ENCODE assay signal across 17 cellular contexts in genomic region chr12:33012226-33012625, GRCh38.
"Had no signal": no experiment of that assay in that cellular context is flagged by ENCODE, and none has a peak within 500 bp of the region (broad histone marks: within the 10 kb centered on the region; RNA-seq: fewer than 3 reads in every experiment).

No MANE protein-coding gene starts in this region.

- H3K9me3 ChIP-seq: ovary, testis, upper lobe of right lung had no signal

- H3K4me1 Mint-ChIP-seq: activated CD4-positive, alpha-beta T cell treated with anti-CD3 and anti-CD28 coated beads for 36 hours; natural killer cell; stimulated activated effector memory CD8-positive, alpha-beta T cell treated with anti-CD3 and anti-CD28 coated beads, Interleukin-12 subunit alpha, Interleukin-12 subunit beta, amount 100 ng/mL, for 72 hours had no signal

- H3K36me3 Mint-ChIP-seq: activated naive CD8-positive, alpha-beta T cell; natural killer cell; stimulated activated effector memory CD8-positive, alpha-beta T cell treated with anti-CD3 and anti-CD28 coated beads, Interleukin-12 subunit alpha, Interleukin-12 subunit beta, amount 100 ng/mL, for 72 hours had no signal

- H3K4me3 Mint-ChIP-seq: activated CD4-positive, alpha-beta T cell treated with anti-CD3 and anti-CD28 coated beads for 36 hours; activated naive CD8-positive, alpha-beta T cell; activated T-helper 1 cell treated with anti-CD3 and anti-CD28 coated beads, Interleukin-12 subunit alpha, Interleukin-12 subunit beta, Interleukin-2, Interleukin-4 antibody, amounts not matched to agents 30 ng/mL and 10 ng/mL and 1 ng/mL, durations not matched to agents 14 hours and 24 hours and 36 hours; natural killer cell; stimulated activated effector memory CD8-positive, alpha-beta T cell treated with anti-CD3 and anti-CD28 coated beads, Interleukin-12 subunit alpha, Interleukin-12 subunit beta, amount 100 ng/mL, for 72 hours; WTC11 had no signal

- H3K36me3 ChIP-seq: ovary, stomach, upper lobe of right lung had no signal

- H3K4me1 ChIP-seq: stomach, testis, upper lobe of right lung had no signal

- H3K27ac ChIP-seq: dorsolateral prefrontal cortex, ovary, stomach, testis, upper lobe of right lung had no signal

- H3K27me3 ChIP-seq: dorsolateral prefrontal cortex, ovary, stomach, testis, upper lobe of right lung had no signal

- DNase-seq: activated CD4-positive, alpha-beta T cell treated with anti-CD3 and anti-CD28 coated beads for 36 hours; activated CD4-positive, alpha-beta T cell treated with anti-CD3 and anti-CD28 coated beads, Interleukin-2, amount 50 U/mL, for 48 hours; central memory CD4-positive, alpha-beta T cell; dorsolateral prefrontal cortex; erythroblast; mesenchymal stem cell; natural killer cell; ovary; stimulated activated CD4-positive, alpha-beta T cell treated with anti-CD3 and anti-CD28 coated beads, Interleukin-4, amount 100 ng/mL, for 24 hours; stomach; testis; upper lobe of right lung had no signal

- H3K4me3 ChIP-seq: dorsolateral prefrontal cortex, ovary, stomach, testis, upper lobe of right lung had no signal

- ATAC-seq: activated CD4-positive, alpha-beta T cell treated with anti-CD3 and anti-CD28 coated beads for 36 hours; natural killer cell; sciatic nerve; stimulated activated effector memory CD8-positive, alpha-beta T cell treated with anti-CD3 and anti-CD28 coated beads, Interleukin-12 subunit alpha, Interleukin-12 subunit beta, amount 100 ng/mL, for 72 hours; upper lobe of right lung; WTC11 had no signal

- H3K27me3 Mint-ChIP-seq: activated naive CD8-positive, alpha-beta T cell had no signal

- H3K27ac Mint-ChIP-seq: activated CD4-positive, alpha-beta T cell treated with anti-CD3 and anti-CD28 coated beads for 36 hours; activated naive CD8-positive, alpha-beta T cell; activated T-helper 1 cell treated with anti-CD3 and anti-CD28 coated beads, Interleukin-12 subunit alpha, Interleukin-12 subunit beta, Interleukin-2, Interleukin-4 antibody, amounts not matched to agents 30 ng/mL and 10 ng/mL and 1 ng/mL, durations not matched to agents 14 hours and 24 hours and 36 hours; natural killer cell; stimulated activated effector memory CD8-positive, alpha-beta T cell treated with anti-CD3 and anti-CD28 coated beads, Interleukin-12 subunit alpha, Interleukin-12 subunit beta, amount 100 ng/mL, for 72 hours; WTC11 had no signal
